Comparison of ENCODE assay signal across 9 cellular contexts in the genomic region with DNA sequence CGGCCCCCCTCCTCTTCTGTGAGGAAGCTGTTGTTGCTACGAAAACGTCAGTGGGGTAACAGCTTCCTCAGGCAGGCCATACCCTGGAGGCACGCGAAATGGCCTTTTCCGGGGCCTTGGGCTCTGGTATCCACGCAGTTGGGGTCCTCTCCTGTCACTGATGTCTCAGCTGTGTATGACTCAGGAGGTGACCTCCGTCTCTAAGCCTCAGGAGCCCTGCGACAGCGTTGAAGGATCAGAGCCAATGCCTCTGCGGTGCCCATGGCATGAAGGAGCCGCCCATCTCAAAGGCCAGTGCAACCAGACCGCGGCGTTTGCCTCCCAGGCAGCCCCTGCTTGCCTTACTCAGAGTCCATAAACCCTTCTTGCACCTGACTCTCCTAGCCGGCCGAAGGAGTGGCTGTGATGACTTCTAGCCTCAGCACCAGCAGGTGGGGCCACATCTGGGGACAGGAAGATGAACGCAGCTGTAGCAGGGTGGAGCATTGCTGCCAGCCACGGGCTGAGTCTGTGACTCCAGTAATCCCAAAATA. TPM values are rescaled to one million over a fixed set of nuclear protein-coding genes. Genes with fewer than 3 reads are reported as not detected.
A peak's percentile ranks its signal among the peaks of the same experiment; 100 is the strongest.
DNase-seq lines count a peak whose midpoint lies in the region; ATAC-seq and TF ChIP-seq lines count a peak whose summit lies in the region.
"Had no signal": no experiment of that assay in that cellular context is flagged by ENCODE, and none has a peak within 500 bp of the region (broad histone marks: within the 10 kb centered on the region; RNA-seq: fewer than 3 reads in every experiment).

No MANE protein-coding gene starts in this region.

- TF ChIP-seq CTCF in activated B cell treated with CpG ODN at 0.5 μM for 24 hours (IDR thresholded peaks at IDR 0.05) = no peak

- H3K27ac ChIP-seq in HUES6 (ENCODE audit: low read depth, low read length) = peak overlapping the region; percentile 98; the same call in 1 of the 2 replicates
- no peak overlapping the region for H3K27ac ChIP-seq in stomach smooth muscle (ENCODE audit: low read length)
- H3K27ac ChIP-seq: pancreas had no signal

- ATAC-seq in GM21526 (IDR thresholded peaks at IDR 0.05; ENCODE audit: low FRiP score, unreplicated experiment) (peak; percentile 28), activated B cell treated with CpG ODN at 0.5 μM for 24 hours (ENCODE audit: low read depth) (no peak)

- no peaks in the 10 kb centered on the region for H3K36me3 Mint-ChIP-seq in activated B cell treated with CpG ODN at 0.5 μM for 24 hours (ENCODE audit: low read depth)

- no peaks in the 10 kb centered on the region for H3K27me3 ChIP-seq in HUES6 (ENCODE audit: control insufficient read depth, insufficient read depth, low read length)
- no peaks in the 10 kb centered on the region for H3K27me3 ChIP-seq in iPS-15b (ENCODE audit: control insufficient read depth, insufficient read depth, low read length)
- no peaks in the 10 kb centered on the region for H3K27me3 ChIP-seq in stomach smooth muscle (ENCODE audit: control insufficient read depth in 1 of 2, insufficient read depth in 2 of 2, low read length in 2 of 2)
- H3K27me3 ChIP-seq: pancreas had no signal

- peaks cover 36% of the 10 kb centered on the region for H3K4me1 Mint-ChIP-seq in activated B cell treated with CpG ODN at 0.5 μM for 24 hours

- H3K4me3 ChIP-seq in HUES6 (ENCODE audit: low read depth, low read length) = peak overlapping the region; percentile 67
- peak overlapping the region; percentile 71 for H3K4me3 ChIP-seq in iPS-15b (ENCODE audit: low read depth, low read length)
- H3K4me3 ChIP-seq in stomach smooth muscle (ENCODE audit: low read length in 2 of 2) = peak overlapping the region; percentile 22 to 75

- H3K27me3 Mint-ChIP-seq in activated B cell treated with CpG ODN at 0.5 μM for 24 hours = no peaks in the 10 kb centered on the region

- intact Hi-C loops in activated B cell treated with CpG ODN at 0.5 μM for 24 hours (cut with micrococcal nuclease) = loop anchor here (1.0 to 5.0 kb wide), 5 partner anchors 9 to 840 kb away; a partner anchor contains a TSS

- CTCF ChIA-PET in activated B cell treated with CpG ODN at 0.5 μM for 24 hours (lab: Charles Lee) = no interaction called here

- H3K9ac ChIP-seq in HUES6 (ENCODE audit: low read length) = peak overlapping the region; percentile 79
- peak overlapping the region; percentile 68 for H3K9ac ChIP-seq in iPS-15b (ENCODE audit: low read depth, low read length)
- H3K9ac ChIP-seq in stomach smooth muscle (ENCODE audit: low read length in 2 of 2) = no peak overlapping the region

- peaks cover 19% of the 10 kb centered on the region for H3K4me1 ChIP-seq in HUES6 (ENCODE audit: control insufficient read depth, insufficient read depth, low read length)
- peaks cover 7% of the 10 kb centered on the region for H3K4me1 ChIP-seq in iPS-15b (ENCODE audit: control insufficient read depth, insufficient read depth, low read length)
- H3K4me1 ChIP-seq in stomach smooth muscle (ENCODE audit: control insufficient read depth, insufficient read depth, low read length) = peaks cover 23% of the 10 kb centered on the region

- H3K9me3 ChIP-seq in HUES6 (ENCODE audit: control insufficient read depth, insufficient read depth, low read depth, low read length) = no peaks in the 10 kb centered on the region
- no peaks in the 10 kb centered on the region for H3K9me3 ChIP-seq in iPS-15b (ENCODE audit: control insufficient read depth, insufficient read depth, low read length)
- H3K9me3 ChIP-seq in stomach smooth muscle (ENCODE audit: control insufficient read depth in 2 of 2, low read length in 2 of 2) = no peaks in the 10 kb centered on the region
- H3K9me3 ChIP-seq: pancreas had no signal

- 0 out of 2 replicates have a peak, but pooled peaks cover 2% of the 10 kb centered on the region for H3K36me3 ChIP-seq in HUES6 (ENCODE audit: control insufficient read depth, insufficient read depth, low read length)
- no peaks in the 10 kb centered on the region for H3K36me3 ChIP-seq in iPS-15b (ENCODE audit: control insufficient read depth, insufficient read depth, low read length)
- peaks cover 0 to 6% of the 10 kb centered on the region in 2 donors for H3K36me3 ChIP-seq in stomach smooth muscle (ENCODE audit: control insufficient read depth in 2 of 2, insufficient read depth in 2 of 2, low read length in 2 of 2)
- H3K36me3 ChIP-seq: pancreas had no signal

- no peaks in the 10 kb centered on the region for H3K9me3 Mint-ChIP-seq in activated B cell treated with CpG ODN at 0.5 μM for 24 hours

- POLR2A ChIA-PET in activated B cell treated with CpG ODN at 0.5 μM for 24 hours (lab: Charles Lee) = interaction anchor here (0.5 to 1.6 kb wide), 6 partner anchors 11 to 750 kb away, joined by 3 to 12 read pairs (median 4); a partner anchor contains a TSS

- DNase-seq in activated CD8-positive, alpha-beta memory T cell treated with anti-CD3 and anti-CD28 coated beads, Interleukin-2, amount 50 U/mL, for 48 hours = peak; percentile 79
- DNase-seq in activated CD8-positive, alpha-beta memory T cell treated with anti-CD3 and anti-CD28 coated beads for 24 hours = no peak
- DNase-seq in activated B cell treated with CpG ODN at 0.5 μM for 24 hours (no peak), medulla oblongata (ENCODE audit: extremely low spot score) (no peak)

- H3K27ac Mint-ChIP-seq in activated B cell treated with CpG ODN at 0.5 μM for 24 hours = no peak overlapping the region

- H3K4me3 Mint-ChIP-seq in activated B cell treated with CpG ODN at 0.5 μM for 24 hours = peak overlapping the region; percentile 77

RNA-seq across cellular contexts. Expression of a gene that starts 1.0 kb away (rescaled TPM):
- total RNA-seq in activated B cell treated with CpG ODN at 0.5 μM for 24 hours = 7.6 and 9.1 TPM in 2 replicates

RNA-seq across cellular contexts. Expression of a gene that starts 9.1 kb away (rescaled TPM):
- 141 and 160 TPM in 2 replicates for total RNA-seq in activated B cell treated with CpG ODN at 0.5 μM for 24 hours

RNA-seq across cellular contexts. Expression of a gene that starts 9.2 kb away (rescaled TPM):
- 35.6 and 36.3 TPM in 2 replicates for total RNA-seq in activated B cell treated with CpG ODN at 0.5 μM for 24 hours

RNA-seq across cellular contexts. Expression of a gene that starts 38.8 kb away (rescaled TPM):
- 88.0 and 89.7 TPM in 2 replicates for total RNA-seq in activated B cell treated with CpG ODN at 0.5 μM for 24 hours

RNA-seq across cellular contexts. Expression of a gene that starts 45.0 kb away (rescaled TPM):
- total RNA-seq in activated B cell treated with CpG ODN at 0.5 μM for 24 hours = 50.6 and 58.3 TPM in 2 replicates

Comparison
In these comparisons a context has a peak if more than half of its experiments do, and no peak if none do; other contexts are left out.
1. H3K9ac ChIP-seq: peak in HUES6 (single experiment) and iPS-15b (single experiment); none in stomach smooth muscle (0 of 2).
2. Peak in every context shown above with its lines, with median percentiles within 50 percentile points of each other: H3K4me3 ChIP-seq.